In genomic region chr19:1819976-1820255, GRCh38 we compare ENCODE assay signal across 30 cellular contexts.
"Had no signal": no experiment of that assay in that cellular context is flagged by ENCODE, and none has a peak within 500 bp of the region (broad histone marks: within the 10 kb centered on the region; RNA-seq: fewer than 3 reads in every experiment).

No MANE protein-coding gene starts in this region.

- H3K27me3 ChIP-seq: adrenal gland, body of pancreas, esophagus squamous epithelium, gastroesophageal sphincter had no signal

- ATAC-seq: activated CD4-positive, alpha-beta T cell treated with anti-CD3 and anti-CD28 coated beads for 36 hours; activated CD8-positive, alpha-beta memory T cell treated with anti-CD3 and anti-CD28 coated beads, Interleukin-2, amount 10 ng/mL, durations not matched to agents 7 days and 5 days; activated CD8-positive, alpha-beta T cell treated with anti-CD3 and anti-CD28 coated beads, Interleukin-2, amount 10 ng/mL, durations not matched to agents 7 days and 5 days; activated naive CD8-positive, alpha-beta T cell treated with anti-CD3 and anti-CD28 coated beads, Interleukin-2, amount 50 U/mL, for 24 hours; body of pancreas; gastroesophageal sphincter had no signal

- H3K27ac ChIP-seq: adrenal gland, body of pancreas, epithelial cell of prostate, esophagus squamous epithelium, gastroesophageal sphincter had no signal

- H3K9me3 ChIP-seq: adrenal gland, body of pancreas, esophagus squamous epithelium, gastroesophageal sphincter had no signal

- H3K4me3 ChIP-seq: adrenal gland, body of pancreas, esophagus squamous epithelium, gastroesophageal sphincter had no signal

- H3K4me1 ChIP-seq: body of pancreas, esophagus squamous epithelium, gastroesophageal sphincter had no signal

- FAIRE-seq: colon, endometrium, endothelial cell of umbilical vein had no signal

- DNase-seq: activated CD4-positive, alpha-beta memory T cell treated with anti-CD3 and anti-CD28 coated beads for 36 hours; activated CD4-positive, alpha-beta T cell treated with anti-CD3 and anti-CD28 coated beads for 36 hours; activated CD4-positive, alpha-beta T cell treated with anti-CD3 and anti-CD28 coated beads, Interleukin-2, amount 10 ng/mL, durations not matched to agents 24 days and 14 days; activated CD4-positive, CD25-positive, alpha-beta regulatory T cell; activated CD4-positive, CD25-positive, alpha-beta regulatory T cell treated with anti-CD3 and anti-CD28 coated beads, Interleukin-2, amount 50 U/mL, for 72 hours; activated CD8-positive, alpha-beta memory T cell treated with anti-CD3 and anti-CD28 coated beads, Interleukin-2, amount 10 ng/mL, durations not matched to agents 7 days and 5 days; activated CD8-positive, alpha-beta memory T cell treated with anti-CD3 and anti-CD28 coated beads, Interleukin-2, amount 50 U/mL, for 4 hours; activated CD8-positive, alpha-beta T cell treated with anti-CD3 and anti-CD28 coated beads, Interleukin-2, amount 10 ng/mL, durations not matched to agents 7 days and 5 days; activated effector memory CD4-positive, alpha-beta T cell treated with anti-CD3 and anti-CD28 coated beads, Interleukin-2, amount 50 U/mL, for 16 hours; activated naive CD4-positive, alpha-beta T cell treated with anti-CD3 and anti-CD28 coated beads for 36 hours; activated naive CD8-positive, alpha-beta T cell treated with anti-CD3 and anti-CD28 coated beads for 36 hours; activated naive CD8-positive, alpha-beta T cell treated with anti-CD3 and anti-CD28 coated beads, Interleukin-2, amount 50 U/mL, for 24 hours; activated T-cell treated with anti-CD3 and anti-CD28 coated beads, Interleukin-2, amount 50 U/mL, for 1 hour; activated T-cell treated with anti-CD3 and anti-CD28 coated beads, Interleukin-2, amount 50 U/mL, for 48 hours; adrenal gland; amygdala; aorta; body of pancreas; caudate nucleus; cortex of kidney; dermis blood vessel endothelial cell; effector CD8-positive, alpha-beta T cell; esophagus squamous epithelium; foreskin melanocyte; T-helper 2 cell had no signal
